In the genomic region with DNA sequence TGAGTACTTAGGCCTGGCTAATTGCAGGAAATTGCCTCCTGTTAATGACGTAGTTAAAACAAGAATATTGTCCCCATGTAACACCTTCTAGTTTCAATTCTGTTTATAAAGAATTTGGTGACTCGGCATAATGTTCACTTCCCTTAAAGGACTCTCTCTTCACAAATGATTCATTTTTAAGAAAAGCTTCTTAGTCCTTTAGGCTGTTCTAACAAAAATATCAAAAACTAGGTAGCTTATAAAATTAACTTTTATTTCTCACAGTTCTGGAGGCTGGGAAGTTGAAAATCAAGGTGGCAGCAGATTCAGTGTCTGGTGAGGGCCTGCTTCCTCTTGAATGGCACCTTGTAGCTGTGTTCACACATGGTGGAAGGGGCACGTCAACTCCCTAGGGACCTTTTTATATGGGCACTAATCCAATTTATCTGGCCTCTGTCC, we compare ENCODE assay signal across 1 cellular context.
TF ChIP-seq lines count a peak whose summit lies in the region.

No MANE protein-coding gene starts in this region.

TF ChIP-seq in K562, 482 proteins besides CTCF, POLR2A, EP300 and RAD21 (continued from another document and continues in another):
- TF ChIP-seq, protein P1, sequence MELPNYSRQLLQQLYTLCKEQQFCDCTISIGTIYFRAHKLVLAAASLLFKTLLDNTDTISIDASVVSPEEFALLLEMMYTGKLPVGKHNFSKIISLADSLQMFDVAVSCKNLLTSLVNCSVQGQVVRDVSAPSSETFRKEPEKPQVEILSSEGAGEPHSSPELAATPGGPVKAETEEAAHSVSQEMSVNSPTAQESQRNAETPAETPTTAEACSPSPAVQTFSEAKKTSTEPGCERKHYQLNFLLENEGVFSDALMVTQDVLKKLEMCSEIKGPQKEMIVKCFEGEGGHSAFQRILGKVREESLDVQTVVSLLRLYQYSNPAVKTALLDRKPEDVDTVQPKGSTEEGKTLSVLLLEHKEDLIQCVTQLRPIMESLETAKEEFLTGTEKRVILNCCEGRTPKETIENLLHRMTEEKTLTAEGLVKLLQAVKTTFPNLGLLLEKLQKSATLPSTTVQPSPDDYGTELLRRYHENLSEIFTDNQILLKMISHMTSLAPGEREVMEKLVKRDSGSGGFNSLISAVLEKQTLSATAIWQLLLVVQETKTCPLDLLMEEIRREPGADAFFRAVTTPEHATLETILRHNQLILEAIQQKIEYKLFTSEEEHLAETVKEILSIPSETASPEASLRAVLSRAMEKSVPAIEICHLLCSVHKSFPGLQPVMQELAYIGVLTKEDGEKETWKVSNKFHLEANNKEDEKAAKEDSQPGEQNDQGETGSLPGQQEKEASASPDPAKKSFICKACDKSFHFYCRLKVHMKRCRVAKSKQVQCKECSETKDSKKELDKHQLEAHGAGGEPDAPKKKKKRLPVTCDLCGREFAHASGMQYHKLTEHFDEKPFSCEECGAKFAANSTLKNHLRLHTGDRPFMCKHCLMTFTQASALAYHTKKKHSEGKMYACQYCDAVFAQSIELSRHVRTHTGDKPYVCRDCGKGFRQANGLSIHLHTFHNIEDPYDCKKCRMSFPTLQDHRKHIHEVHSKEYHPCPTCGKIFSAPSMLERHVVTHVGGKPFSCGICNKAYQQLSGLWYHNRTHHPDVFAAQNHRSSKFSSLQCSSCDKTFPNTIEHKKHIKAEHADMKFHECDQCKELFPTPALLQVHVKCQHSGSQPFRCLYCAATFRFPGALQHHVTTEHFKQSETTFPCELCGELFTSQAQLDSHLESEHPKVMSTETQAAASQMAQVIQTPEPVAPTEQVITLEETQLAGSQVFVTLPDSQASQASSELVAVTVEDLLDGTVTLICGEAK (IDR thresholded peaks at IDR 0.05) = 0 out of 2 replicates have a peak, but pooled peaks have one; percentile 22
- TF ChIP-seq, protein P1 (CRISPR knock-in tag; IDR thresholded peaks at IDR 0.05) = no peak
- no peak for TF ChIP-seq TBP (optimal IDR thresholded peaks at IDR 0.05; ENCODE audit: low read depth, low read length)
- TF ChIP-seq TAF15 (IDR thresholded peaks at IDR 0.05; ENCODE audit: low read depth, low read length) = no peak
- TF ChIP-seq, protein P2, sequence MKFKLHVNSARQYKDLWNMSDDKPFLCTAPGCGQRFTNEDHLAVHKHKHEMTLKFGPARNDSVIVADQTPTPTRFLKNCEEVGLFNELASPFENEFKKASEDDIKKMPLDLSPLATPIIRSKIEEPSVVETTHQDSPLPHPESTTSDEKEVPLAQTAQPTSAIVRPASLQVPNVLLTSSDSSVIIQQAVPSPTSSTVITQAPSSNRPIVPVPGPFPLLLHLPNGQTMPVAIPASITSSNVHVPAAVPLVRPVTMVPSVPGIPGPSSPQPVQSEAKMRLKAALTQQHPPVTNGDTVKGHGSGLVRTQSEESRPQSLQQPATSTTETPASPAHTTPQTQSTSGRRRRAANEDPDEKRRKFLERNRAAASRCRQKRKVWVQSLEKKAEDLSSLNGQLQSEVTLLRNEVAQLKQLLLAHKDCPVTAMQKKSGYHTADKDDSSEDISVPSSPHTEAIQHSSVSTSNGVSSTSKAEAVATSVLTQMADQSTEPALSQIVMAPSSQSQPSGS (CRISPR knock-in tag; IDR thresholded peaks at IDR 0.05) = no peak
- TF ChIP-seq EHMT2 (IDR thresholded peaks at IDR 0.05) = no peak
- TF ChIP-seq PRPF4 (IDR thresholded peaks at IDR 0.05; ENCODE audit: insufficient read depth, low read depth, low read length, poor library complexity, severe bottlenecking) = no peak
- no peak for TF ChIP-seq CBFB (CRISPR knock-in tag; IDR thresholded peaks at IDR 0.05)
- TF ChIP-seq ILF3 (IDR thresholded peaks at IDR 0.05; ENCODE audit: borderline replicate concordance) = no peak
- no peak for TF ChIP-seq ZNF436 (CRISPR knock-in tag; IDR thresholded peaks at IDR 0.05)
- TF ChIP-seq, protein P3, sequence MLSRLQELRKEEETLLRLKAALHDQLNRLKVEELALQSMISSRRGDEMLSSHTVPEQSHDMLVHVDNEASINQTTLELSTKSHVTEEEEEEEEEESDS (CRISPR knock-in tag; IDR thresholded peaks at IDR 0.05) = no peak
- no peak for TF ChIP-seq HSF4 (CRISPR knock-in tag; IDR thresholded peaks at IDR 0.05; ENCODE audit: borderline replicate concordance)
- no peak for TF ChIP-seq SLC30A9 (CRISPR knock-in tag; IDR thresholded peaks at IDR 0.05)
- TF ChIP-seq EGR1 (conservative IDR thresholded peaks at IDR 0.05) = no peak
- TF ChIP-seq ZFP1 (CRISPR knock-in tag; IDR thresholded peaks at IDR 0.05) = no peak
- TF ChIP-seq CTBP1 (IDR thresholded peaks at IDR 0.05; ENCODE audit: borderline replicate concordance) = no peak
- TF ChIP-seq NFE2 (IDR thresholded peaks at IDR 0.05; ENCODE audit: low read depth) = peak; percentile 69
- TF ChIP-seq, protein P4, sequence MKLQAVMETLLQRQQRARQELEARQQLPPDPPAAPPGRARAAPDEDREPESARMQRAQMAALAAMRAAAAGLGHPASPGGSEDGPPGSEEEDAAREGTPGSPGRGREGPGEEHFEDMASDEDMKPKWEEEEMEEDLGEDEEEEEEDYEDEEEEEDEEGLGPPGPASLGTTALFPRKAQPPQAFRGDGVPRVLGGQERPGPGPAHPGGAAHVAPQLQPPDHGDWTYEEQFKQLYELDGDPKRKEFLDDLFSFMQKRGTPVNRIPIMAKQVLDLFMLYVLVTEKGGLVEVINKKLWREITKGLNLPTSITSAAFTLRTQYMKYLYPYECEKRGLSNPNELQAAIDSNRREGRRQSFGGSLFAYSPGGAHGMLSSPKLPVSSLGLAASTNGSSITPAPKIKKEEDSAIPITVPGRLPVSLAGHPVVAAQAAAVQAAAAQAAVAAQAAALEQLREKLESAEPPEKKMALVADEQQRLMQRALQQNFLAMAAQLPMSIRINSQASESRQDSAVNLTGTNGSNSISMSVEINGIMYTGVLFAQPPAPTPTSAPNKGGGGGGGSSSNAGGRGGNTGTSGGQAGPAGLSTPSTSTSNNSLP (IDR thresholded peaks at IDR 0.05; ENCODE audit: borderline replicate concordance, low read depth, low read length) = no peak
- no peak for TF ChIP-seq HNRNPLL (IDR thresholded peaks at IDR 0.05; ENCODE audit: low read depth, low read length, poor library complexity, severe bottlenecking)
- peak; percentile 91 for TF ChIP-seq C11orf30 (IDR thresholded peaks at IDR 0.05; ENCODE audit: low read depth)
- no peak for TF ChIP-seq KLF10 (CRISPR knock-in tag; IDR thresholded peaks at IDR 0.05)
- no peak for TF ChIP-seq CHCHD3 (CRISPR knock-in tag; IDR thresholded peaks at IDR 0.05)
- no peak for TF ChIP-seq ZNF239 (CRISPR knock-in tag; IDR thresholded peaks at IDR 0.05)
- no peak for TF ChIP-seq ZNF507 (tag; conservative IDR thresholded peaks at IDR 0.05)
- TF ChIP-seq ZNF408 (CRISPR knock-in tag; IDR thresholded peaks at IDR 0.05; ENCODE audit: low read depth) = no peak
- TF ChIP-seq, protein P5, sequence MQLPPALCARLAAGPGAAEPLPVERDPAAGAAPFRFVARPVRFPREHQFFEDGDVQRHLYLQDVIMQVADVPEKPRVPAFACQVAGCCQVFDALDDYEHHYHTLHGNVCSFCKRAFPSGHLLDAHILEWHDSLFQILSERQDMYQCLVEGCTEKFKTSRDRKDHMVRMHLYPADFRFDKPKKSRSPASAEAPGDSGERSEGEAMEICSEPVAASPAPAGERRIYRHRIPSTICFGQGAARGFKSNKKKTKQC (CRISPR knock-in tag; IDR thresholded peaks at IDR 0.05) = no peak
- TF ChIP-seq TRIM24 (IDR thresholded peaks at IDR 0.05) = no peak
- peak; percentile 83 for TF ChIP-seq MAFG (tag; conservative IDR thresholded peaks at IDR 0.05)
- TF ChIP-seq, protein P6, sequence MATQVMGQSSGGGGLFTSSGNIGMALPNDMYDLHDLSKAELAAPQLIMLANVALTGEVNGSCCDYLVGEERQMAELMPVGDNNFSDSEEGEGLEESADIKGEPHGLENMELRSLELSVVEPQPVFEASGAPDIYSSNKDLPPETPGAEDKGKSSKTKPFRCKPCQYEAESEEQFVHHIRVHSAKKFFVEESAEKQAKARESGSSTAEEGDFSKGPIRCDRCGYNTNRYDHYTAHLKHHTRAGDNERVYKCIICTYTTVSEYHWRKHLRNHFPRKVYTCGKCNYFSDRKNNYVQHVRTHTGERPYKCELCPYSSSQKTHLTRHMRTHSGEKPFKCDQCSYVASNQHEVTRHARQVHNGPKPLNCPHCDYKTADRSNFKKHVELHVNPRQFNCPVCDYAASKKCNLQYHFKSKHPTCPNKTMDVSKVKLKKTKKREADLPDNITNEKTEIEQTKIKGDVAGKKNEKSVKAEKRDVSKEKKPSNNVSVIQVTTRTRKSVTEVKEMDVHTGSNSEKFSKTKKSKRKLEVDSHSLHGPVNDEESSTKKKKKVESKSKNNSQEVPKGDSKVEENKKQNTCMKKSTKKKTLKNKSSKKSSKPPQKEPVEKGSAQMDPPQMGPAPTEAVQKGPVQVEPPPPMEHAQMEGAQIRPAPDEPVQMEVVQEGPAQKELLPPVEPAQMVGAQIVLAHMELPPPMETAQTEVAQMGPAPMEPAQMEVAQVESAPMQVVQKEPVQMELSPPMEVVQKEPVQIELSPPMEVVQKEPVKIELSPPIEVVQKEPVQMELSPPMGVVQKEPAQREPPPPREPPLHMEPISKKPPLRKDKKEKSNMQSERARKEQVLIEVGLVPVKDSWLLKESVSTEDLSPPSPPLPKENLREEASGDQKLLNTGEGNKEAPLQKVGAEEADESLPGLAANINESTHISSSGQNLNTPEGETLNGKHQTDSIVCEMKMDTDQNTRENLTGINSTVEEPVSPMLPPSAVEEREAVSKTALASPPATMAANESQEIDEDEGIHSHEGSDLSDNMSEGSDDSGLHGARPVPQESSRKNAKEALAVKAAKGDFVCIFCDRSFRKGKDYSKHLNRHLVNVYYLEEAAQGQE (CRISPR knock-in tag; IDR thresholded peaks at IDR 0.05; ENCODE audit: low read depth) = no peak
- TF ChIP-seq, protein P7, sequence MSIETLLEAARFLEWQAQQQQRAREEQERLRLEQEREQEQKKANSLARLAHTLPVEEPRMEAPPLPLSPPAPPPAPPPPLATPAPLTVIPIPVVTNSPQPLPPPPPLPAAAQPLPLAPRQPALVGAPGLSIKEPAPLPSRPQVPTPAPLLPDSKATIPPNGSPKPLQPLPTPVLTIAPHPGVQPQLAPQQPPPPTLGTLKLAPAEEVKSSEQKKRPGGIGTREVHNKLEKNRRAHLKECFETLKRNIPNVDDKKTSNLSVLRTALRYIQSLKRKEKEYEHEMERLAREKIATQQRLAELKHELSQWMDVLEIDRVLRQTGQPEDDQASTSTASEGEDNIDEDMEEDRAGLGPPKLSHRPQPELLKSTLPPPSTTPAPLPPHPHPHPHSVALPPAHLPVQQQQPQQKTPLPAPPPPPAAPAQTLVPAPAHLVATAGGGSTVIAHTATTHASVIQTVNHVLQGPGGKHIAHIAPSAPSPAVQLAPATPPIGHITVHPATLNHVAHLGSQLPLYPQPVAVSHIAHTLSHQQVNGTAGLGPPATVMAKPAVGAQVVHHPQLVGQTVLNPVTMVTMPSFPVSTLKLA (conservative IDR thresholded peaks at IDR 0.05) = no peak
- TF ChIP-seq GATA2 (CRISPR knock-in tag; IDR thresholded peaks at IDR 0.05) = no peak
- TF ChIP-seq, protein P8, sequence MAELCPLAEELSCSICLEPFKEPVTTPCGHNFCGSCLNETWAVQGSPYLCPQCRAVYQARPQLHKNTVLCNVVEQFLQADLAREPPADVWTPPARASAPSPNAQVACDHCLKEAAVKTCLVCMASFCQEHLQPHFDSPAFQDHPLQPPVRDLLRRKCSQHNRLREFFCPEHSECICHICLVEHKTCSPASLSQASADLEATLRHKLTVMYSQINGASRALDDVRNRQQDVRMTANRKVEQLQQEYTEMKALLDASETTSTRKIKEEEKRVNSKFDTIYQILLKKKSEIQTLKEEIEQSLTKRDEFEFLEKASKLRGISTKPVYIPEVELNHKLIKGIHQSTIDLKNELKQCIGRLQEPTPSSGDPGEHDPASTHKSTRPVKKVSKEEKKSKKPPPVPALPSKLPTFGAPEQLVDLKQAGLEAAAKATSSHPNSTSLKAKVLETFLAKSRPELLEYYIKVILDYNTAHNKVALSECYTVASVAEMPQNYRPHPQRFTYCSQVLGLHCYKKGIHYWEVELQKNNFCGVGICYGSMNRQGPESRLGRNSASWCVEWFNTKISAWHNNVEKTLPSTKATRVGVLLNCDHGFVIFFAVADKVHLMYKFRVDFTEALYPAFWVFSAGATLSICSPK (IDR thresholded peaks at IDR 0.05; ENCODE audit: borderline replicate concordance) = no peak
- TF ChIP-seq RFX5 (IDR thresholded peaks at IDR 0.05; ENCODE audit: low read depth, low read length) = no peak
- TF ChIP-seq, protein P9, sequence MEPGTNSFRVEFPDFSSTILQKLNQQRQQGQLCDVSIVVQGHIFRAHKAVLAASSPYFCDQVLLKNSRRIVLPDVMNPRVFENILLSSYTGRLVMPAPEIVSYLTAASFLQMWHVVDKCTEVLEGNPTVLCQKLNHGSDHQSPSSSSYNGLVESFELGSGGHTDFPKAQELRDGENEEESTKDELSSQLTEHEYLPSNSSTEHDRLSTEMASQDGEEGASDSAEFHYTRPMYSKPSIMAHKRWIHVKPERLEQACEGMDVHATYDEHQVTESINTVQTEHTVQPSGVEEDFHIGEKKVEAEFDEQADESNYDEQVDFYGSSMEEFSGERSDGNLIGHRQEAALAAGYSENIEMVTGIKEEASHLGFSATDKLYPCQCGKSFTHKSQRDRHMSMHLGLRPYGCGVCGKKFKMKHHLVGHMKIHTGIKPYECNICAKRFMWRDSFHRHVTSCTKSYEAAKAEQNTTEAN (CRISPR knock-in tag; IDR thresholded peaks at IDR 0.05) = no peak
- TF ChIP-seq ATF7 (IDR thresholded peaks at IDR 0.05) = 0 out of 2 replicates have a peak, but pooled peaks have one; percentile 54
- TF ChIP-seq ZNF79 (CRISPR knock-in tag; IDR thresholded peaks at IDR 0.05; ENCODE audit: low read depth) = no peak
